Comparison of ENCODE assay signal across 8 cellular contexts in the genomic region with DNA sequence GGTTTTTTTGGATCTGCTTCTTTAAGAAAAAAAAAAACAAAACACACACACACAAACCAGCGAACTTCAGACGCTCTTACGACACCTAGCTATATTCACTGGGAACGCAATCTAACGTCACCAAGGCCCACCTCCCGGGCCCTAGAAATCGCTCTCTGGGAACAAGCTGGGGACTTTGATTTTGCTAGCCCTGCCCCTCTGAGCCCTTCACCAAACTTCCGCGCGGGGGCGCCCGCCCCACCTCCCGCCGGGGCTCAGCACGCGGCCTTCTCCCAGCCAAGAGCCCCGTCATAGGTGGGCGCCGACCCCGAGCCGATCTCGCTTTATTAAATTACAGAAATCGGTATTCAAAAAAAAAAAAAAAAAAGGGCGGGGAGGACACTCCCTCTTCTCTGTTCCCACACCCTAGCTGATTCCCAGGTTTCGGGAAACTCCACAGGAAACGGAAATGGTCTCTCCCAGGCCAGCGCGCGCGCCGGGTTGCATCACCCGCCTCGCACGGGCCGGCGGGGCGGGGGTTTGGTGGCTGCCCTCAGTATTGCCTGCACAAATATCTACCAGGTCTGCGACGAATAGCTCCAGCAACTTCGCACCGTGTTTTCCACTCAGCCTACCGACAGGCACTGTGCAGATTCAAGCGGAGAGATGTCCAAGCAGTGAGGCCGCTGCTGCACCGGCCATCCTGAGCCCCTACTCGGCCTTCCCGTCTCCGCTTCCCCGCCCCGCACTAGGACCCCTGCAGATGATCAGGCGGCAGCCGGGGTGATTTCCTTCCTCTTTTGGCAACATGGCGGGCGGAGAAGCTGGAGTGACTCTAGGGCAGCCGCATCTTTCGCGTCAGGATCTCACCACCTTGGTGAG. TPM values are rescaled to one million over a fixed set of nuclear protein-coding genes. Genes with fewer than 3 reads are reported as not detected.
DNase-seq lines count a peak whose midpoint lies in the region; ATAC-seq, FAIRE-seq and TF ChIP-seq lines count a peak whose summit lies in the region.

TSS of gene EIF2S3 (plus strand) at position 775 of the 861 bp plus-strand sequence. CDS start at position 788, 13 bp downstream.

- no peaks in the 10 kb centered on the region for H3K36me3 ChIP-seq in BJ (ENCODE audit: control insufficient read depth, insufficient read depth, low read length)

- no peaks in the 10 kb centered on the region for H3K27me3 ChIP-seq in BJ (ENCODE audit: control insufficient read depth, insufficient read depth, low read length)
- no peaks in the 10 kb centered on the region for H3K27me3 ChIP-seq in layer of hippocampus (ENCODE audit: control insufficient read depth, insufficient read depth, low read length)

- DNase-seq in BJ (ENCODE audit: low read depth) (peak; percentile 82), NCI-H526 (lab: John Stamatoyannopoulos, UW) (peak; percentile 96)
- peak; percentile 84 to 85 for DNase-seq in activated CD4-positive, alpha-beta T cell treated with anti-CD3 and anti-CD28 coated beads for 4 hours
- peak; percentile 67 to 82 for DNase-seq in stimulated activated CD4-positive, alpha-beta T cell treated with anti-CD3 and anti-CD28 coated beads, Interleukin-1b, Interleukin-23, amount 100 ng/mL, for 4 hours (ENCODE audit: low read depth in 2 of 2)

- H3K4me3 ChIP-seq in BJ (ENCODE audit: low read depth, low read length) = peak within 1 kb of the TSS; percentile 95; the same call in 1 of the 2 replicates

- peak within 1 kb of the TSS; percentile 99 for H3K27ac ChIP-seq in layer of hippocampus (ENCODE audit: low read depth, low read length)

- ATAC-seq in GM19324 (IDR thresholded peaks at IDR 0.05; ENCODE audit: low FRiP score, unreplicated experiment) (peak; percentile 93), HG03460 (IDR thresholded peaks at IDR 0.05; ENCODE audit: unreplicated experiment) (peak; percentile 91)

- TF ChIP-seq CTCF in BJ (IDR thresholded peaks at IDR 0.05; ENCODE audit: insufficient read depth, low read depth, low read length) = peak; percentile 64

- peak; percentile 98 for FAIRE-seq in colon (lab: Jason Lieb, UNC)

- POLR2A ChIA-PET in BJ (lab: Charles Lee) = interaction anchor here (0.6 to 1.0 kb wide), 3 partner anchors 18 to 32 kb away, joined by 3 to 7 read pairs (median 3); no protein-coding TSS in a partner anchor

- CTCF ChIA-PET in BJ (lab: Yijun Ruan, JAX) = interaction anchor here (0.5 to 1.9 kb wide), 11 partner anchors 10 to 360 kb away, joined by 3 to 11 read pairs (median 3); partner anchors contain the start of gene CXorf58

RNA-seq across cellular contexts. Expression of gene EIF2S3, which starts in this region (rescaled TPM):
- 55.9 and 108 TPM in 2 replicates for polyA plus RNA-seq in BJ (2011; rRNA removed)
- polyA minus RNA-seq in BJ (2011; rRNA and poly(A)+ RNA removed) = 154 and 247 TPM in 2 replicates

Comparison
In these comparisons a context has a peak if more than half of its experiments do, and no peak if none do; other contexts are left out.
1. Peak in every context shown above with its lines: DNase-seq, ATAC-seq, H3K4me3 ChIP-seq and H3K27ac ChIP-seq.